9 cellular contexts compared by ENCODE assay signal in genomic region chr5:141354900-141355469, GRCh38. TPM values are rescaled to one million over a fixed set of nuclear protein-coding genes. Genes with fewer than 3 reads are reported as not detected.
A peak's percentile ranks its signal among the peaks of the same experiment; 100 is the strongest.
DNase-seq lines count a peak whose midpoint lies in the region; ATAC-seq, FAIRE-seq and TF ChIP-seq lines count a peak whose summit lies in the region.
"Had no signal": no experiment of that assay in that cellular context is flagged by ENCODE, and none has a peak within 500 bp of the region (broad histone marks: within the 10 kb centered on the region; RNA-seq: fewer than 3 reads in every experiment).

TSS of gene PCDHGA4 (plus strand) at chr5:141355021. CDS start at chr5:141355108, 87 bp downstream.

- no peak within 1 kb of the TSS for H3K23ac ChIP-seq in mesendoderm (ENCODE audit: low read length)

- FAIRE-seq in keratinocyte (lab: Jason Lieb, UNC): no peak
- FAIRE-seq: RCC 7860 had no signal

- H3K9me3 Mint-ChIP-seq in activated T-helper 1 cell treated with anti-CD3 and anti-CD28 coated beads, Interleukin-12 subunit alpha, Interleukin-12 subunit beta, Interleukin-2, Interleukin-4 antibody, amounts not matched to agents 30 ng/mL and 10 ng/mL and 1 ng/mL, durations not matched to agents 14 hours and 24 hours and 36 hours: peaks cover 27% of the 10 kb centered on the region

- peak within 1 kb of the TSS; percentile 33 for H3K4me3 Mint-ChIP-seq in activated T-helper 1 cell treated with anti-CD3 and anti-CD28 coated beads, Interleukin-12 subunit alpha, Interleukin-12 subunit beta, Interleukin-2, Interleukin-4 antibody, amounts not matched to agents 30 ng/mL and 10 ng/mL and 1 ng/mL, durations not matched to agents 14 hours and 24 hours and 36 hours

- WGBS in mesendoderm (ENCODE audit: extremely low coverage, insufficient coverage, low lambda C conversion rate): no CpG with 5 or more reads among the region's 29 CpGs

- no peaks in the 10 kb centered on the region for H3K9me1 ChIP-seq in keratinocyte (ENCODE audit: control insufficient read depth, extremely low read depth, insufficient read depth, low read length)

- H3K56ac ChIP-seq in mesendoderm (ENCODE audit: low read length): no peak within 1 kb of the TSS

- H3K36me3 Mint-ChIP-seq in activated T-helper 1 cell treated with anti-CD3 and anti-CD28 coated beads, Interleukin-12 subunit alpha, Interleukin-12 subunit beta, Interleukin-2, Interleukin-4 antibody, amounts not matched to agents 30 ng/mL and 10 ng/mL and 1 ng/mL, durations not matched to agents 14 hours and 24 hours and 36 hours (ENCODE audit: low read depth): peaks cover 2% of the 10 kb centered on the region

- no peak within 1 kb of the TSS for H2BK5ac ChIP-seq in mesendoderm (ENCODE audit: low read length)

- intact Hi-C loops in activated T-helper 1 cell treated with anti-CD3 and anti-CD28 coated beads, Interleukin-12 subunit alpha, Interleukin-12 subunit beta, Interleukin-2, Interleukin-4 antibody, amounts not matched to agents 30 ng/mL and 10 ng/mL and 1 ng/mL, durations not matched to agents 14 hours and 24 hours and 36 hours (cut with micrococcal nuclease): loop anchor here (5.0 to 10.0 kb wide), 2 partner anchors 110 to 167 kb away; partner anchors contain the start of gene PCDHB15

- H3K4me1 ChIP-seq in keratinocyte (ENCODE audit: control insufficient read depth, extremely low read depth, insufficient read depth, low read length) (no peaks in the 10 kb centered on the region), mesendoderm (ENCODE audit: control insufficient read depth, low read depth, low read length) (no peaks in the 10 kb centered on the region)

- no peak for ATAC-seq in GM21528 (IDR thresholded peaks at IDR 0.05; ENCODE audit: low FRiP score, unreplicated experiment)

- no peak within 1 kb of the TSS for H3K27ac ChIP-seq in 22Rv1
- no peak within 1 kb of the TSS for H3K27ac ChIP-seq in keratinocyte (ENCODE audit: control insufficient read depth, insufficient read depth, low read length)
- H3K27ac ChIP-seq in mesendoderm (ENCODE audit: low read depth, low read length): no peak within 1 kb of the TSS

- no peaks in the 10 kb centered on the region for H3K79me2 ChIP-seq in keratinocyte (ENCODE audit: control insufficient read depth, insufficient read depth, low read length)
- H3K79me2 ChIP-seq in mesendoderm (ENCODE audit: control insufficient read depth, insufficient read depth, low read length): no peaks in the 10 kb centered on the region

- H2BK15ac ChIP-seq in mesendoderm (replicated peaks; ENCODE audit: low read depth): no peak within 1 kb of the TSS

- H4K20me1 ChIP-seq in keratinocyte (ENCODE audit: control insufficient read depth, extremely low read depth, insufficient read depth, low read length): no peaks in the 10 kb centered on the region

- no peak within 1 kb of the TSS for H2AFZ ChIP-seq in keratinocyte (ENCODE audit: control insufficient read depth, low read length)

- peak within 1 kb of the TSS in 1 of 3 experiments; percentile 26 for H3K4me3 ChIP-seq in keratinocyte (ENCODE audit: control insufficient read depth in 2 of 3, extremely low read depth in 1 of 3, insufficient read depth in 2 of 3, low read depth in 1 of 3, low read length in 3 of 3)
- no peak within 1 kb of the TSS for H3K4me3 ChIP-seq in mesendoderm (ENCODE audit: low read length)

- H2BK120ac ChIP-seq in mesendoderm (ENCODE audit: low read depth, low read length): no peak within 1 kb of the TSS

- dilution Hi-C loops in keratinocyte (cut with MboI; ENCODE audit: extremely low pct_ligation_motif_present, low sequenced_read_pairs): no loop called here

- no peak within 1 kb of the TSS for H4K5ac ChIP-seq in mesendoderm (ENCODE audit: low read length)

- peaks cover 8% of the 10 kb centered on the region for H3K27me3 ChIP-seq in keratinocyte (ENCODE audit: control insufficient read depth, extremely low read depth, insufficient read depth, low read length)
- no peaks in the 10 kb centered on the region for H3K27me3 ChIP-seq in mesendoderm (ENCODE audit: insufficient read depth, low read length, poor library complexity)

- no peak within 1 kb of the TSS for H4K8ac ChIP-seq in mesendoderm (ENCODE audit: low read depth, low read length)

- no peak within 1 kb of the TSS for H3K18ac ChIP-seq in mesendoderm (ENCODE audit: low read length)

- no peaks in the 10 kb centered on the region for H3K36me3 ChIP-seq in keratinocyte (ENCODE audit: control insufficient read depth in 2 of 2, extremely low read depth in 1 of 2, insufficient read depth in 2 of 2, low read length in 2 of 2)
- no peaks in the 10 kb centered on the region for H3K36me3 ChIP-seq in mesendoderm (ENCODE audit: control insufficient read depth, insufficient read depth, low read length)

- DNase-seq in activated T-helper 1 cell treated with anti-CD3 and anti-CD28 coated beads, Interleukin-12 subunit alpha, Interleukin-12 subunit beta, Interleukin-2, Interleukin-4 antibody, amounts not matched to agents 30 ng/mL and 10 ng/mL and 1 ng/mL, durations not matched to agents 14 hours and 24 hours and 36 hours (ENCODE audit: low spot score): no peak
- DNase-seq in keratinocyte (ENCODE audit: low read depth, low spot score) (no peak), mesendoderm (no peak), occipital lobe (lab: John Stamatoyannopoulos, UW) (no peak)
- DNase-seq in activated CD4-positive, CD25-positive, alpha-beta regulatory T cell treated with anti-CD3 and anti-CD28 coated beads, Interleukin-2, amount 50 U/mL, for 72 hours: no peak

- H3K79me1 ChIP-seq in mesendoderm (ENCODE audit: low read length): no peaks in the 10 kb centered on the region

- H3K27me3 Mint-ChIP-seq in activated T-helper 1 cell treated with anti-CD3 and anti-CD28 coated beads, Interleukin-12 subunit alpha, Interleukin-12 subunit beta, Interleukin-2, Interleukin-4 antibody, amounts not matched to agents 30 ng/mL and 10 ng/mL and 1 ng/mL, durations not matched to agents 14 hours and 24 hours and 36 hours (ENCODE audit: insufficient read depth): peaks cover 7% of the 10 kb centered on the region

- H3K4ac ChIP-seq in mesendoderm (ENCODE audit: low read depth, low read length): no peak within 1 kb of the TSS

- H3K4me2 ChIP-seq in keratinocyte (ENCODE audit: control insufficient read depth, extremely low read depth, insufficient read depth, low read depth, low read length): no peak within 1 kb of the TSS
- H3K4me2 ChIP-seq in mesendoderm (ENCODE audit: low read length): no peak within 1 kb of the TSS

- H2AK5ac ChIP-seq in mesendoderm (ENCODE audit: low read length): no peak within 1 kb of the TSS

- no peak within 1 kb of the TSS for H3K27ac Mint-ChIP-seq in activated T-helper 1 cell treated with anti-CD3 and anti-CD28 coated beads, Interleukin-12 subunit alpha, Interleukin-12 subunit beta, Interleukin-2, Interleukin-4 antibody, amounts not matched to agents 30 ng/mL and 10 ng/mL and 1 ng/mL, durations not matched to agents 14 hours and 24 hours and 36 hours

- H3K9me3 ChIP-seq in keratinocyte (ENCODE audit: control insufficient read depth, low read depth, low read length): peaks cover 9% of the 10 kb centered on the region

- H3K9ac ChIP-seq in keratinocyte (ENCODE audit: control insufficient read depth, extremely low read depth, insufficient read depth, low read length): no peak within 1 kb of the TSS
- no peak within 1 kb of the TSS for H3K9ac ChIP-seq in mesendoderm (ENCODE audit: low read length)

- TF ChIP-seq CTCF in 22Rv1 (IDR thresholded peaks at IDR 0.05) (peak; percentile 45), GM12873 (IDR thresholded peaks at IDR 0.05; ENCODE audit: insufficient read depth, low read depth, low read length, missing control alignments) (peak; percentile 49), keratinocyte (optimal IDR thresholded peaks at IDR 0.05 in 1 of 3, IDR thresholded peaks at IDR 0.05 in 1 of 3, conservative IDR thresholded peaks at IDR 0.05 in 1 of 3; ENCODE audit: extremely low read depth in 1 of 3, insufficient read depth in 2 of 3, low read length in 3 of 3) (peak in 2 of 3 experiments; percentile 15 to 34)

- peaks cover 8% of the 10 kb centered on the region for H3K4me1 Mint-ChIP-seq in activated T-helper 1 cell treated with anti-CD3 and anti-CD28 coated beads, Interleukin-12 subunit alpha, Interleukin-12 subunit beta, Interleukin-2, Interleukin-4 antibody, amounts not matched to agents 30 ng/mL and 10 ng/mL and 1 ng/mL, durations not matched to agents 14 hours and 24 hours and 36 hours (ENCODE audit: low read depth)

RNA-seq across cellular contexts. Expression of gene PCDHGA4, which starts in this region (rescaled TPM):
- 0.21 and 0.44 TPM in 2 replicates for total RNA-seq in activated T-helper 1 cell treated with anti-CD3 and anti-CD28 coated beads, Interleukin-12 subunit alpha, Interleukin-12 subunit beta, Interleukin-2, Interleukin-4 antibody, amounts not matched to agents 30 ng/mL and 10 ng/mL and 1 ng/mL, durations not matched to agents 14 hours and 24 hours and 36 hours
- polyA plus RNA-seq in keratinocyte: 0.05 to 0.15 TPM (median 0.14 TPM) in 3 replicates
- polyA plus RNA-seq in keratinocyte (2011; ENCODE audit: low read depth): not detected
- polyA plus RNA-seq in keratinocyte (2011; cell fraction: cytosol; rRNA removed): 0.03 and 0.04 TPM in 2 replicates
- polyA plus RNA-seq in keratinocyte (2011; cell fraction: nucleus; rRNA removed): 0.60 and 0.61 TPM in 2 replicates
- 0.14 TPM in 1 of 2 replicates, not detected in the other for polyA plus RNA-seq in keratinocyte (2012; ENCODE audit: low replicate concordance)
- 0.23 to 1.3 TPM (median 1.2 TPM) in 3 replicates for polyA minus RNA-seq in keratinocyte
- polyA minus RNA-seq in keratinocyte (2011; cell fraction: cytosol; rRNA and poly(A)+ RNA removed): not detected
- polyA minus RNA-seq in keratinocyte (2011; cell fraction: nucleus; rRNA and poly(A)+ RNA removed): 1.6 and 2.4 TPM in 2 replicates
- polyA plus RNA-seq in mesendoderm (2013, experiment 1 of 2): 0.29 TPM
- polyA plus RNA-seq in mesendoderm (2013, experiment 2 of 2): 0.29 TPM
- 8.4 TPM for total RNA-seq in occipital lobe
